ENCODE assay signal across 30 cellular contexts in the genomic region with DNA sequence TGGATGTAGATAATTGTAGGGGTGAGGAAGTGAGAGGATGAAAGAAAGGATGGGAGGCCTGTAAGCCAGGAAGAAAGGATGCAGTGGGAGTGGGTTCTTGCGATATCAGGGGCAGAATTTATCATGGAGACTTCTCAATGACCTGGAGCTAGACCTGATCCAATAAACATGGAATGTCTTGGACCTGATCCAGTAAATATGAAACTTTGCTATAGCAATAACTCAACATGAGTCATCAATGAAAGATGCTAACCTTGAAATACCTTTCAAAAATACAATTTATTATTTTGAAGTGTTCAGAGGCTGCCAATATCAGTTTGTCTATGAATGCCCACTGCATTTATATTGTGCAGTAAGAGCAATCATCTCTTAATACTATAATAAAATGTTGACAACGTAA.
DNase-seq lines count a peak whose midpoint lies in the region; ATAC-seq, FAIRE-seq and TF ChIP-seq lines count a peak whose summit lies in the region.
"Had no signal": no experiment of that assay in that cellular context is flagged by ENCODE, and none has a peak within 500 bp of the region (broad histone marks: within the 10 kb centered on the region; RNA-seq: fewer than 3 reads in every experiment).

No MANE protein-coding gene starts in this region.

- H3K27ac ChIP-seq in SK-N-SH (ENCODE audit: low read depth in 2 of 2, low read length in 1 of 2) (no peak overlapping the region), foreskin keratinocyte (no peak overlapping the region), ascending aorta (no peak overlapping the region)
- H3K27ac ChIP-seq: 22Rv1, colonic mucosa, esophagus muscularis mucosa, gastrocnemius medialis, left lung, neutrophil, sigmoid colon, suprapubic skin, upper lobe of right lung had no signal

- peak in 1 of 2 experiments; percentile 42; a peak in 1 of 4 replicates for TF ChIP-seq EP300 in SK-N-SH (IDR thresholded peaks at IDR 0.05; ENCODE audit: borderline replicate concordance in 1 of 2, low read depth in 1 of 2, low read length in 1 of 2)

- POLR2A ChIA-PET in SK-N-SH (lab: Yijun Ruan, JAX), result no interaction called here
- POLR2A ChIA-PET in WTC11 (lab: Charles Lee), result no interaction called here

- no peaks in the 10 kb centered on the region for H3K9me3 ChIP-seq in SK-N-SH
- H3K9me3 ChIP-seq in ascending aorta, result no peaks in the 10 kb centered on the region
- H3K9me3 ChIP-seq: colonic mucosa, esophagus muscularis mucosa, gastrocnemius medialis, left lung, neutrophil, sigmoid colon, suprapubic skin, upper lobe of right lung had no signal

- H3K4me3 ChIP-seq in SK-N-SH (ENCODE audit: low read depth in 2 of 2, low read length in 1 of 2) (no peak overlapping the region), ascending aorta (no peak overlapping the region)
- H3K4me3 ChIP-seq: colonic mucosa, esophagus muscularis mucosa, gastrocnemius medialis, GM12878, left lung, sigmoid colon, suprapubic skin, upper lobe of right lung had no signal

- no peaks in the 10 kb centered on the region for H3K9me3 Mint-ChIP-seq in WTC11
- H3K9me3 Mint-ChIP-seq: effector memory CD8-positive, alpha-beta T cell; HFFc6; stimulated activated naive B cell treated with anti-CD40 and anti-IgM and Interleukin-4, amounts not matched to agents 10 μg/mL and 1 μg/mL and 100 μg/mL, for 72 hours had no signal

- intact Hi-C loops in ascending aorta (cut with DNase I), result no loop called here

- H3K4me1 Mint-ChIP-seq in WTC11, result no peaks in the 10 kb centered on the region
- H3K4me1 Mint-ChIP-seq: immature natural killer cell; stimulated activated naive B cell treated with anti-CD40 and anti-IgM and Interleukin-4, amounts not matched to agents 10 μg/mL and 1 μg/mL and 100 μg/mL, for 72 hours had no signal

- no peaks in the 10 kb centered on the region for H3K27me3 Mint-ChIP-seq in WTC11 (ENCODE audit: low read depth)
- H3K27me3 Mint-ChIP-seq: effector memory CD8-positive, alpha-beta T cell had no signal

- ATAC-seq in foreskin keratinocyte (peak; percentile 66), WTC11 (no peak)
- ATAC-seq: effector memory CD8-positive, alpha-beta T cell; gastrocnemius medialis; GM12878; left lung; stimulated activated naive B cell treated with anti-CD40 and anti-IgM and Interleukin-4, amounts not matched to agents 10 μg/mL and 1 μg/mL and 100 μg/mL, for 72 hours; upper lobe of right lung had no signal

- peaks cover 4% of the 10 kb centered on the region for H3F3A ChIP-seq in SK-N-SH (replicated peaks; ENCODE audit: insufficient read depth)

- CTCF ChIA-PET in SK-N-SH (lab: Yijun Ruan, JAX), result interaction anchor here (1.0 kb wide), 1 partner anchor 721 kb away, joined by 3 read pairs; no protein-coding TSS in a partner anchor
- CTCF ChIA-PET in WTC11 (lab: Charles Lee), result no interaction called here

- no peak overlapping the region for H3K4me3 Mint-ChIP-seq in WTC11
- H3K4me3 Mint-ChIP-seq: effector memory CD8-positive, alpha-beta T cell; HFFc6; immature natural killer cell; stimulated activated naive B cell treated with anti-CD40 and anti-IgM and Interleukin-4, amounts not matched to agents 10 μg/mL and 1 μg/mL and 100 μg/mL, for 72 hours had no signal

- no peaks in the 10 kb centered on the region for H4K20me1 ChIP-seq in SK-N-SH (ENCODE audit: insufficient read depth)

- H3K27ac Mint-ChIP-seq in WTC11, result no peak overlapping the region
- H3K27ac Mint-ChIP-seq: effector memory CD8-positive, alpha-beta T cell; HFFc6; immature natural killer cell; progenitor cell of endocrine pancreas; stimulated activated naive B cell treated with anti-CD40 and anti-IgM and Interleukin-4, amounts not matched to agents 10 μg/mL and 1 μg/mL and 100 μg/mL, for 72 hours had no signal

- no peaks in the 10 kb centered on the region for H3K36me3 Mint-ChIP-seq in WTC11
- H3K36me3 Mint-ChIP-seq: immature natural killer cell; stimulated activated naive B cell treated with anti-CD40 and anti-IgM and Interleukin-4, amounts not matched to agents 10 μg/mL and 1 μg/mL and 100 μg/mL, for 72 hours had no signal

- H3K36me3 ChIP-seq in SK-N-SH (replicated peaks in 1 of 2; ENCODE audit: control insufficient read depth in 1 of 2, insufficient read depth in 2 of 2, low read length in 1 of 2), result no peaks in the 10 kb centered on the region
- H3K36me3 ChIP-seq in ascending aorta, result no peaks in the 10 kb centered on the region
- H3K36me3 ChIP-seq: colonic mucosa, esophagus muscularis mucosa, gastrocnemius medialis, left lung, neutrophil, sigmoid colon, suprapubic skin, upper lobe of right lung had no signal

- DNase-seq in DMS53 (lab: John Stamatoyannopoulos, UW) (peak; percentile 0), DMS53 treated with DMSO at 0.1 percent for 48 hours (lab: John Stamatoyannopoulos, UW; ENCODE audit: unreplicated experiment) (no peak), SK-N-SH (no peak), foreskin keratinocyte (peak; percentile 45 to 77), urothelium cell line (ENCODE audit: low spot score) (peak; percentile 12), Kasumi-1 (lab: John Stamatoyannopoulos, UW) (no peak), WTC11 (ENCODE audit: low spot score) (no peak), ascending aorta (ENCODE audit: low spot score in 2 of 2) (no peak)
- DNase-seq: activated CD4-positive, alpha-beta T cell treated with anti-CD3 and anti-CD28 coated beads, Interleukin-2, amount 50 U/mL, for 1 hour; activated naive CD4-positive, alpha-beta T cell; activated T-cell treated with anti-CD3 and anti-CD28 coated beads, Interleukin-2, amount 50 U/mL, for 48 hours; colonic mucosa; effector memory CD8-positive, alpha-beta T cell; gastrocnemius medialis; HFFc6; hypothalamus; immature natural killer cell; IMR-90; left lung; NCI-H774; sigmoid colon; stimulated activated CD4-positive, alpha-beta T cell treated with anti-CD3 and anti-CD28 coated beads, Interleukin-15, amount 100 ng/mL, for 24 hours; stimulated activated naive B cell treated with anti-CD40 and anti-IgM and Interleukin-4, amounts not matched to agents 10 μg/mL and 1 μg/mL and 100 μg/mL, for 72 hours; upper lobe of right lung had no signal

- no peak for FAIRE-seq in urothelium cell line (lab: Jason Lieb, UNC)
- FAIRE-seq: GM12878 had no signal

- H3K9ac ChIP-seq in SK-N-SH, result no peak overlapping the region

- H3K79me2 ChIP-seq in SK-N-SH (ENCODE audit: insufficient read depth), result no peaks in the 10 kb centered on the region

- H3K27me3 ChIP-seq in SK-N-SH (ENCODE audit: insufficient read depth) (no peaks in the 10 kb centered on the region), foreskin keratinocyte (no peaks in the 10 kb centered on the region), ascending aorta (no peaks in the 10 kb centered on the region)
- H3K27me3 ChIP-seq: colonic mucosa, esophagus muscularis mucosa, gastrocnemius medialis, left lung, neutrophil, sigmoid colon, suprapubic skin, upper lobe of right lung had no signal

- TF ChIP-seq CTCF in SK-N-SH (IDR thresholded peaks at IDR 0.05), result no peak
- TF ChIP-seq CTCF in foreskin keratinocyte (conservative IDR thresholded peaks at IDR 0.05), result no peak
- TF ChIP-seq CTCF in WTC11 (IDR thresholded peaks at IDR 0.05), result no peak
- TF ChIP-seq CTCF in ascending aorta (IDR thresholded peaks at IDR 0.05), result no peak

- WGBS in SK-N-SH (ENCODE audit: low lambda C conversion rate), result 72% methylated on average over 2 of the region's 2 CpGs

- H3K4me1 ChIP-seq in SK-N-SH (ENCODE audit: control insufficient read depth in 1 of 2, insufficient read depth in 2 of 2, low read depth in 1 of 2, low read length in 1 of 2) (peaks cover 0 to 8% of the 10 kb centered on the region in 2 experiments; a peak in 2 of 4 replicates), foreskin keratinocyte (no peaks in the 10 kb centered on the region), ascending aorta (no peaks in the 10 kb centered on the region)
- H3K4me1 ChIP-seq: colonic mucosa, esophagus muscularis mucosa, gastrocnemius medialis, left lung, sigmoid colon, suprapubic skin, upper lobe of right lung had no signal

- H3K4me2 ChIP-seq in SK-N-SH, result no peak overlapping the region

- no peak overlapping the region for H2AFZ ChIP-seq in SK-N-SH (ENCODE audit: low read depth)

- no peaks in the 10 kb centered on the region for H3K9me2 ChIP-seq in SK-N-SH

- no peak for TF ChIP-seq RAD21 in SK-N-SH (IDR thresholded peaks at IDR 0.05; ENCODE audit: low read length)

TF ChIP-seq in SK-N-SH, 30 proteins besides CTCF, POLR2A, EP300 and RAD21 (continues in another document):
- TF ChIP-seq POLR2AphosphoS5 (IDR thresholded peaks at IDR 0.05; ENCODE audit: low read depth, low read length), result no peak
- TF ChIP-seq MXI1 (IDR thresholded peaks at IDR 0.05; ENCODE audit: low read depth, low read length), result no peak
- peak; percentile 42 for TF ChIP-seq FOSL2 (IDR thresholded peaks at IDR 0.05; ENCODE audit: borderline replicate concordance, low read depth)
- TF ChIP-seq GABPA (IDR thresholded peaks at IDR 0.05; ENCODE audit: low read depth), result no peak
- peak; percentile 67 for TF ChIP-seq PBX3 (IDR thresholded peaks at IDR 0.05)
- no peak for TF ChIP-seq NRF1 (IDR thresholded peaks at IDR 0.05; ENCODE audit: low read depth, low read length)

TF ChIP-seq in WTC11, 78 proteins besides CTCF, POLR2A, EP300 and RAD21 (continues in another document):
- TF ChIP-seq SP1 (CRISPR knock-in tag; conservative IDR thresholded peaks at IDR 0.05) (no peak), ZNF232 (CRISPR knock-in tag; IDR thresholded peaks at IDR 0.05) (no peak)

Comparison
In these comparisons a context has a peak if more than half of its experiments do, and no peak if none do; other contexts are left out.
1. DNase-seq: peak in DMS53 (single experiment), foreskin keratinocyte (2 of 2) and urothelium cell line (single experiment); none in DMS53 treated with DMSO at 0.1 percent for 48 hours (single experiment), SK-N-SH (single experiment), Kasumi-1 (0 of 2), WTC11 (single experiment) and ascending aorta (0 of 2).